ENCODE assay signal across 15 cellular contexts in the genomic region with DNA sequence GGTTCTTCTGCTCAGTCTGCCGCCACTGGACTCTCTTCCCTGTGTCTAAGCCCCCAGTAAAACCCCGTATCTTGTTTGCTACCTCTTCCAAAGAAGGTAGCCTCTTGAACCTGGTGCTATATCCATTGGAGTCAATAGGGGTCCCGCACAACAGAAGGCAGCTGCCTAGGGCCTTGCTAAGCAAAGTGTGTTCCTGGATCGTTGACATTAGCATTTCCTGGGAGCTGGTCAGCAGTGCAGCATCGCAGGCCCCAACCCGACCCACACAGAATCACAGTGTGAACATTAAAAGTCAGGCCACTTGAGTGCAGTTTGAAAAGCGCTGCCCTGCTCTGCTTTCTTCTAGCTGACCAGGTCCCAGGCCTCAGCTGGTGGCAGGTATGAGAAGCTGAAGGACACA. TPM values are rescaled to one million over a fixed set of nuclear protein-coding genes. Genes with fewer than 3 reads are reported as not detected.
A peak's percentile ranks its signal among the peaks of the same experiment; 100 is the strongest.
DNase-seq lines count a peak whose midpoint lies in the region; ATAC-seq, FAIRE-seq and TF ChIP-seq lines count a peak whose summit lies in the region.
"Had no signal": no experiment of that assay in that cellular context is flagged by ENCODE, and none has a peak within 500 bp of the region (broad histone marks: within the 10 kb centered on the region; RNA-seq: fewer than 3 reads in every experiment).

No MANE protein-coding gene starts in this region.

- H3K4me3 Mint-ChIP-seq in type B pancreatic cell: peak overlapping the region; percentile 45

- no peak overlapping the region for H3K4me2 ChIP-seq in HepG2 (ENCODE audit: low read depth, low read length)
- H3K4me2 ChIP-seq: hepatocyte had no signal

- no peaks in the 10 kb centered on the region for H3K9me3 ChIP-seq in HepG2 (ENCODE audit: low read length)
- H3K9me3 ChIP-seq in right lobe of liver: no peaks in the 10 kb centered on the region
- no peaks in the 10 kb centered on the region for H3K9me3 ChIP-seq in thyroid gland
- H3K9me3 ChIP-seq: prostate gland had no signal

- H3K4me1 Mint-ChIP-seq in type B pancreatic cell (ENCODE audit: unreplicated experiment): peaks cover 21% of the 10 kb centered on the region

- no peaks in the 10 kb centered on the region for H3K36me3 ChIP-seq in HepG2 (replicated peaks in 1 of 2; ENCODE audit: control insufficient read depth in 1 of 2, insufficient read depth in 2 of 2, low read length in 2 of 2)
- no peaks in the 10 kb centered on the region for H3K36me3 ChIP-seq in right lobe of liver
- H3K36me3 ChIP-seq in thyroid gland: no peaks in the 10 kb centered on the region
- H3K36me3 ChIP-seq: prostate gland had no signal

- no peak for FAIRE-seq in HepG2 (lab: Jason Lieb, UNC)

- ATAC-seq in HepG2 (peak; percentile 37), right lobe of liver (no peak)
- ATAC-seq: Panc1 had no signal

- H3K4me1 ChIP-seq in HepG2 (ENCODE audit: insufficient read depth, low read length) (peaks cover 20% of the 10 kb centered on the region), right lobe of liver (no peaks in the 10 kb centered on the region), thyroid gland (peaks cover 0 to 19% of the 10 kb centered on the region in 2 donors)
- H3K4me1 ChIP-seq: prostate gland had no signal

- in situ Hi-C loops in HepG2 (cut with HindIII; ENCODE audit: extremely low pct_ligation_motif_present, low pct_unique_long_range_greater_than_20kb): no loop called here

- no peaks in the 10 kb centered on the region for H4K20me1 ChIP-seq in HepG2 (ENCODE audit: insufficient read depth, low read length)

- POLR2A ChIA-PET in HepG2 (lab: Yijun Ruan, JAX): no interaction called here

- peaks cover 15% of the 10 kb centered on the region for H3K27me3 Mint-ChIP-seq in type B pancreatic cell

- intact Hi-C loops in HepG2 (cut with micrococcal nuclease; ENCODE audit: unreplicated experiment) (no loop called here), right lobe of liver (cut with DNase I) (no loop called here), thyroid gland (cut with DNase I) (no loop called here)

- no peaks in the 10 kb centered on the region for H3K9me3 Mint-ChIP-seq in type B pancreatic cell

- TF ChIP-seq RAD21 in HepG2 (CRISPR knock-in tag; IDR thresholded peaks at IDR 0.05): no peak

- BruUV-seq in HepG2 (replicated peaks; lab: Mats Ljungman, UMichigan): no TSS peak

- peak; percentile 35 for DNase-seq in HepG2 (ENCODE audit: low spot score)
- DNase-seq in right lobe of liver: no peak
- peak; percentile 37 for DNase-seq in NAMALWA (ENCODE audit: low spot score)
- DNase-seq in choroid plexus epithelial cell (ENCODE audit: low read depth): no peak
- DNase-seq in type B pancreatic cell (ENCODE audit: extremely low spot score, unreplicated experiment): no peak
- no peak for DNase-seq in thyroid gland
- no peak for DNase-seq in hypothalamus (lab: John Stamatoyannopoulos, UW)
- DNase-seq in HT-29 (ENCODE audit: low spot score): no peak
- DNase-seq: activated T-cell treated with anti-CD3 and anti-CD28 coated beads for 4 hours, HCEC 1CT, mammary epithelial cell, NCI-H2107 had no signal

- CTCF ChIA-PET in HepG2 (lab: Yijun Ruan, JAX; ENCODE audit: low intra/inter-chr PET ratio, low total read pairs): no interaction called here

- H3K27me3 ChIP-seq in HepG2 (ENCODE audit: control insufficient read depth in 1 of 2, insufficient read depth in 2 of 2, low read length in 2 of 2): peaks cover 5 to 21% of the 10 kb centered on the region in 2 experiments; a peak in 3 of 5 replicates
- no peaks in the 10 kb centered on the region for H3K27me3 ChIP-seq in right lobe of liver
- no peaks in the 10 kb centered on the region for H3K27me3 ChIP-seq in thyroid gland
- H3K27me3 ChIP-seq: hepatocyte had no signal

- no peak overlapping the region for H2AFZ ChIP-seq in HepG2 (ENCODE audit: low read length)
- H2AFZ ChIP-seq: hepatocyte had no signal

- TF ChIP-seq CTCF in HepG2 (CRISPR knock-in tag; IDR thresholded peaks at IDR 0.05): no peak
- no peak for TF ChIP-seq CTCF in right lobe of liver (IDR thresholded peaks at IDR 0.05)
- peak; percentile 7 for TF ChIP-seq CTCF in choroid plexus epithelial cell (conservative IDR thresholded peaks at IDR 0.05; ENCODE audit: low read depth, low read length)
- no peak for TF ChIP-seq CTCF in type B pancreatic cell (conservative IDR thresholded peaks at IDR 0.05)
- TF ChIP-seq CTCF in thyroid gland (IDR thresholded peaks at IDR 0.05): no peak

- no peaks in the 10 kb centered on the region for H3K79me2 ChIP-seq in HepG2 (ENCODE audit: insufficient read depth, low read length)
- H3K79me2 ChIP-seq: hepatocyte had no signal

- no peak overlapping the region for H3K9ac ChIP-seq in HepG2 (ENCODE audit: insufficient read depth, low read depth, low read length)

- H3K4me3 ChIP-seq in HepG2 (replicated peaks in 1 of 3; ENCODE audit: insufficient read depth in 1 of 3, low read depth in 2 of 3, low read length in 3 of 3) (no peak overlapping the region), right lobe of liver (no peak overlapping the region), choroid plexus epithelial cell (ENCODE audit: low read depth, low read length) (no peak overlapping the region), thyroid gland (replicated peaks in 1 of 3) (no peak overlapping the region)
- H3K4me3 ChIP-seq: hepatocyte, prostate gland had no signal

- H3K27ac Mint-ChIP-seq in type B pancreatic cell: no peak overlapping the region

- no peak for TF ChIP-seq POLR2A in HepG2 (IDR thresholded peaks at IDR 0.05; ENCODE audit: insufficient read depth in 1 of 2, low read depth in 2 of 2, low read length in 2 of 2)
- TF ChIP-seq POLR2A in right lobe of liver (IDR thresholded peaks at IDR 0.05): no peak
- TF ChIP-seq POLR2A in thyroid gland (IDR thresholded peaks at IDR 0.05): no peak

- H3K36me3 Mint-ChIP-seq in type B pancreatic cell: no peaks in the 10 kb centered on the region

- 38% methylated on average over 7 of the region's 7 CpGs for whole genome bisulfite sequencing in HepG2 (ENCODE audit: low lambda C conversion rate)
- 71% methylated on average over 3 of the region's 7 CpGs for WGBS in right lobe of liver (ENCODE audit: insufficient coverage, low coverage, low lambda C conversion rate, missing lambda C conversion rate)
- 66 to 81% methylated on average over 6 to 7 of the region's 7 CpGs for WGBS in thyroid gland, 2 donors

- H3K27ac ChIP-seq in HepG2 (ENCODE audit: extremely low read length, insufficient read depth, low read length) (no peak overlapping the region), right lobe of liver (no peak overlapping the region), thyroid gland (no peak overlapping the region)
- H3K27ac ChIP-seq: hepatocyte, prostate gland had no signal

- TF ChIP-seq EP300 in HepG2 (IDR thresholded peaks at IDR 0.05; ENCODE audit: low read depth in 2 of 2, low read length in 2 of 2) (no peak), HepG2 (CRISPR knock-in tag; IDR thresholded peaks at IDR 0.05; ENCODE audit: borderline replicate concordance) (no peak)

TF ChIP-seq in HepG2, 621 proteins besides CTCF, POLR2A, EP300 and RAD21:
- no peak for TF ChIP-seq FOXM1 (CRISPR knock-in tag; IDR thresholded peaks at IDR 0.05)
- TF ChIP-seq ZNF547 (CRISPR knock-in tag; IDR thresholded peaks at IDR 0.05): no peak
- TF ChIP-seq ETV5 (CRISPR knock-in tag; IDR thresholded peaks at IDR 0.05; ENCODE audit: borderline replicate concordance): 0 out of 2 replicates have a peak, but pooled peaks have one; percentile 12
- no peak for TF ChIP-seq ZC3H4 (CRISPR knock-in tag; IDR thresholded peaks at IDR 0.05; ENCODE audit: borderline replicate concordance)

RNA-seq across cellular contexts. Expression of gene ADA, which starts 2.9 kb away (rescaled TPM):
- total RNA-seq in HepG2 (2016; rRNA removed; fragmentation: Illumina TruSeq; extraction: Trizol) (2.5 and 2.7 TPM in 2 replicates), right lobe of liver (1 to 10 TPM; 2.2 to 8.6 (median 3.7) TPM), type B pancreatic cell (ENCODE audit: low replicate concordance) (7.5 and 15.1 TPM in 2 replicates), thyroid gland (10 to 100 TPM in 1 of 4 donors, 1 to 10 TPM in 3; 4.0 to 13.9 (median 7.1) TPM)
- total RNA-seq in HepG2 (2016; cell fraction: cytosol; rRNA removed; fragmentation: Illumina TruSeq; extraction: Trizol; ENCODE audit: low read depth): 1.3 and 2.8 TPM in 2 replicates
- total RNA-seq in HepG2 (2016; cell fraction: insoluble cytoplasmic fraction; rRNA removed; fragmentation: Illumina TruSeq; extraction: Trizol): 2.0 and 2.9 TPM in 2 replicates
- total RNA-seq in HepG2 (2016; cell fraction: membrane; rRNA removed; fragmentation: Illumina TruSeq; extraction: Trizol): 1.9 and 2.5 TPM in 2 replicates
- total RNA-seq in HepG2 (2016; cell fraction: nucleus; rRNA removed; fragmentation: Illumina TruSeq; extraction: Trizol): 1.4 and 1.6 TPM in 2 replicates
- 9.8 and 11.3 TPM in 2 replicates for polyA plus RNA-seq in HepG2 (2011; rRNA removed)
- polyA plus RNA-seq in HepG2 (2011; cell fraction: cytosol; rRNA removed): 9.6 and 12.4 TPM in 2 replicates
- polyA plus RNA-seq in HepG2 (2011; cell fraction: nucleus; rRNA removed): 13.3 and 16.8 TPM in 2 replicates
- 5.1 and 6.0 TPM in 2 replicates for polyA plus RNA-seq in HepG2 (2012)
- polyA plus RNA-seq in HepG2 (2016; cell fraction: cytosol; fragmentation: Illumina TruSeq; extraction: Trizol; ENCODE audit: low read depth): 2.7 and 3.0 TPM in 2 replicates
- polyA plus RNA-seq in HepG2 (2016; cell fraction: insoluble cytoplasmic fraction; fragmentation: Illumina TruSeq; extraction: Trizol; ENCODE audit: low read depth): 4.0 and 4.3 TPM in 2 replicates
- 3.2 TPM in 2 replicates for polyA plus RNA-seq in HepG2 (2016; cell fraction: membrane; fragmentation: Illumina TruSeq; extraction: Trizol; ENCODE audit: low read depth)
- 4.3 and 4.8 TPM in 2 replicates for polyA plus RNA-seq in HepG2 (2016; cell fraction: nucleus; fragmentation: Illumina TruSeq; extraction: Trizol; ENCODE audit: insufficient read depth, low read depth)
- polyA minus RNA-seq in HepG2 (2011; rRNA and poly(A)+ RNA removed; ENCODE audit: low replicate concordance): 7.0 and 23.8 TPM in 2 replicates
- polyA minus RNA-seq in HepG2 (2011; cell fraction: cytosol; rRNA and poly(A)+ RNA removed): 2.5 and 2.9 TPM in 2 replicates
- polyA minus RNA-seq in HepG2 (2011; cell fraction: nucleus; rRNA and poly(A)+ RNA removed): 2.5 and 2.8 TPM in 2 replicates
- 0.39 TPM in 1 of 2 replicates, not detected in the other for total RNA-seq in HT-29 (2014; rRNA removed; shearing (Covaris generic))

Comparison
In these comparisons a context has a peak if more than half of its experiments do, and no peak if none do; other contexts are left out.
1. DNase-seq: peak in HepG2 (single experiment) and NAMALWA (single experiment); none in right lobe of liver (0 of 3), choroid plexus epithelial cell (single experiment), type B pancreatic cell (single experiment), thyroid gland (0 of 2), hypothalamus (0 of 51) and HT-29 (single experiment).